Comparison of ENCODE assay signal across 8 cellular contexts in genomic region chrX:96684339-96685204, GRCh38. TPM values are rescaled to one million over a fixed set of nuclear protein-coding genes. Genes with fewer than 3 reads are reported as not detected.
DNase-seq lines count a peak whose midpoint lies in the region; ATAC-seq and TF ChIP-seq lines count a peak whose summit lies in the region.

Gene DIAPH2, plus strand, starts transcription at chrX:96684842.

- H3K36me3 ChIP-seq in SK-N-MC (ENCODE audit: insufficient read depth, low read length) (no peaks in the 10 kb centered on the region), cardiac muscle cell (no peaks in the 10 kb centered on the region), tibial nerve (no peaks in the 10 kb centered on the region)

- H3K27me3 ChIP-seq in cardiac muscle cell, result no peaks in the 10 kb centered on the region
- peaks cover 0 to 12% of the 10 kb centered on the region in 2 donors for H3K27me3 ChIP-seq in tibial nerve

- H3K9me3 Mint-ChIP-seq in activated naive CD8-positive, alpha-beta T cell treated with anti-CD3 and anti-CD28 coated beads, Interleukin-2, amount 10 ng/mL, durations not matched to agents 7 days and 5 days, result no peaks in the 10 kb centered on the region

- 0 to 26% methylated on average over 6 to 57 of the region's 57 CpGs for WGBS in tibial nerve, 2 donors

- H3K9me3 ChIP-seq in SK-N-MC (ENCODE audit: low read depth, low read length) (no peaks in the 10 kb centered on the region), cardiac muscle cell (ENCODE audit: low read depth) (no peaks in the 10 kb centered on the region), tibial nerve (no peaks in the 10 kb centered on the region)

- H3K4me1 ChIP-seq in cardiac muscle cell (ENCODE audit: low read depth) (no peaks in the 10 kb centered on the region), tibial nerve (no peaks in the 10 kb centered on the region)

- peak within 1 kb of the TSS; percentile 94 for H3K4me3 Mint-ChIP-seq in activated naive CD8-positive, alpha-beta T cell treated with anti-CD3 and anti-CD28 coated beads, Interleukin-2, amount 10 ng/mL, durations not matched to agents 7 days and 5 days

- ATAC-seq in GM21360 (IDR thresholded peaks at IDR 0.05; ENCODE audit: unreplicated experiment), result peak; percentile 84
- peak; percentile 89 for ATAC-seq in activated naive CD8-positive, alpha-beta T cell treated with anti-CD3 and anti-CD28 coated beads, Interleukin-2, amount 10 ng/mL, durations not matched to agents 7 days and 5 days (ENCODE audit: low read depth)

- H3K9ac ChIP-seq in SK-N-MC (ENCODE audit: insufficient read length), result peak within 1 kb of the TSS; percentile 78

- H3K27ac ChIP-seq in SK-N-MC (peak within 1 kb of the TSS; percentile 45; the same call in 1 of the 2 replicates), cardiac muscle cell (no peak within 1 kb of the TSS), tibial nerve (peak within 1 kb of the TSS; percentile 64 to 88 (median 78))

- H3K4me3 ChIP-seq in SK-N-MC, result peak within 1 kb of the TSS; percentile 84
- H3K4me3 ChIP-seq in cardiac muscle cell, result peak within 1 kb of the TSS; percentile 66
- H3K4me3 ChIP-seq in tibial nerve, result peak within 1 kb of the TSS; percentile 51 to 80 (median 56)

- TF ChIP-seq POLR2A in tibial nerve (IDR thresholded peaks at IDR 0.05), result peak in 1 of 2 donors; percentile 23

- no peaks in the 10 kb centered on the region for H3K36me3 Mint-ChIP-seq in activated naive CD8-positive, alpha-beta T cell treated with anti-CD3 and anti-CD28 coated beads, Interleukin-2, amount 10 ng/mL, durations not matched to agents 7 days and 5 days

- in situ Hi-C loops in Caki2 (cut with HindIII; ENCODE audit: low pct_unique_long_range_greater_than_20kb, low sequenced_read_pairs), result no loop called here

- peaks cover 1% of the 10 kb centered on the region for H3K27me3 Mint-ChIP-seq in activated naive CD8-positive, alpha-beta T cell treated with anti-CD3 and anti-CD28 coated beads, Interleukin-2, amount 10 ng/mL, durations not matched to agents 7 days and 5 days

- DNase-seq in Caki2 (ENCODE audit: low read depth) (peak; percentile 83), HS-5 (ENCODE audit: low read depth) (peak; percentile 39), SK-N-MC (ENCODE audit: low read depth, low spot score) (no peak), cardiac muscle cell (ENCODE audit: low read depth in 1 of 2, low spot score in 1 of 2) (peak; percentile 87 to 89), pons (ENCODE audit: low spot score) (peak; percentile 39), tibial nerve (ENCODE audit: low spot score in 2 of 2) (peak; percentile 47 to 54)
- DNase-seq in activated naive CD8-positive, alpha-beta T cell treated with anti-CD3 and anti-CD28 coated beads, Interleukin-2, amount 10 ng/mL, durations not matched to agents 7 days and 5 days, result peak; percentile 80

- TF ChIP-seq CTCF in cardiac muscle cell (IDR thresholded peaks at IDR 0.05; ENCODE audit: low read depth, low read length) (peak; percentile 6), tibial nerve (IDR thresholded peaks at IDR 0.05) (peak in 2 of 5 experiments; percentile 16)

- peak in 1 of 2 donors; percentile 46 for TF ChIP-seq EP300 in tibial nerve (IDR thresholded peaks at IDR 0.05)

- H3K4me1 Mint-ChIP-seq in activated naive CD8-positive, alpha-beta T cell treated with anti-CD3 and anti-CD28 coated beads, Interleukin-2, amount 10 ng/mL, durations not matched to agents 7 days and 5 days, result peaks cover 22% of the 10 kb centered on the region

- POLR2A ChIA-PET in activated naive CD8-positive, alpha-beta T cell treated with anti-CD3 and anti-CD28 coated beads, Interleukin-2, amount 10 ng/mL, durations not matched to agents 7 days and 5 days (lab: Charles Lee), result no interaction called here

- H3K27ac Mint-ChIP-seq in activated naive CD8-positive, alpha-beta T cell treated with anti-CD3 and anti-CD28 coated beads, Interleukin-2, amount 10 ng/mL, durations not matched to agents 7 days and 5 days, result peak within 1 kb of the TSS; percentile 95

RNA-seq across cellular contexts. Expression of gene DIAPH2, which starts in this region (rescaled TPM):
- total RNA-seq in Caki2 (2014; rRNA removed; shearing (Covaris generic); ENCODE audit: low replicate concordance), result 2.5 and 4.0 TPM in 2 replicates
- total RNA-seq in activated naive CD8-positive, alpha-beta T cell treated with anti-CD3 and anti-CD28 coated beads, Interleukin-2, amount 10 ng/mL, durations not matched to agents 7 days and 5 days, result 10 to 100 TPM; 13.7 to 13.9 TPM
- total RNA-seq in cardiac muscle cell (6.9 and 18.4 TPM in 2 replicates), tibial nerve (10 to 100 TPM; 40.2 to 52.2 (median 44.8) TPM)
- 9.1 and 17.4 TPM in 2 replicates for polyA plus RNA-seq in cardiac muscle cell
